ENCODE assay signal across 14 cellular contexts in genomic region chr15:28132524-28133275, GRCh38. TPM values are rescaled to one million over a fixed set of nuclear protein-coding genes. Genes with fewer than 3 reads are reported as not detected.
A peak's percentile ranks its signal among the peaks of the same experiment; 100 is the strongest.
DNase-seq lines count a peak whose midpoint lies in the region; ATAC-seq and TF ChIP-seq lines count a peak whose summit lies in the region.
"Had no signal": no experiment of that assay in that cellular context is flagged by ENCODE, and none has a peak within 500 bp of the region (broad histone marks: within the 10 kb centered on the region; RNA-seq: fewer than 3 reads in every experiment).

No MANE protein-coding gene starts in this region.

- peak overlapping the region; percentile 32 for H3K27ac Mint-ChIP-seq in activated CD8-positive, alpha-beta T cell treated with anti-CD3 and anti-CD28 coated beads, Interleukin-2, amount 10 ng/mL, durations not matched to agents 7 days and 5 days
- H3K27ac Mint-ChIP-seq in activated CD8-positive, alpha-beta T cell treated with anti-CD3 and anti-CD28 coated beads for 36 hours: no peak overlapping the region

- H3K9me3 Mint-ChIP-seq in activated CD8-positive, alpha-beta T cell treated with anti-CD3 and anti-CD28 coated beads, Interleukin-2, amount 10 ng/mL, durations not matched to agents 7 days and 5 days (ENCODE audit: insufficient read depth): no peaks in the 10 kb centered on the region
- H3K9me3 Mint-ChIP-seq in activated CD8-positive, alpha-beta T cell treated with anti-CD3 and anti-CD28 coated beads for 36 hours: no peaks in the 10 kb centered on the region
- H3K9me3 Mint-ChIP-seq: neural crest cell had no signal

- H3K4me1 Mint-ChIP-seq in activated CD8-positive, alpha-beta T cell treated with anti-CD3 and anti-CD28 coated beads, Interleukin-2, amount 10 ng/mL, durations not matched to agents 7 days and 5 days (ENCODE audit: low read depth): peaks cover 30% of the 10 kb centered on the region
- H3K4me1 Mint-ChIP-seq in activated CD8-positive, alpha-beta T cell treated with anti-CD3 and anti-CD28 coated beads for 36 hours (ENCODE audit: low read depth): peaks cover 12% of the 10 kb centered on the region
- H3K4me1 Mint-ChIP-seq: neural crest cell had no signal

- no peak for ATAC-seq in activated CD8-positive, alpha-beta T cell treated with anti-CD3 and anti-CD28 coated beads, Interleukin-2, amount 10 ng/mL, durations not matched to agents 7 days and 5 days
- ATAC-seq in activated CD8-positive, alpha-beta T cell treated with anti-CD3 and anti-CD28 coated beads for 36 hours: no peak
- ATAC-seq in SK-N-SH treated with all-trans-retinoic acid at 6 μM for 48 hours (peak; percentile 71), GM19328 (IDR thresholded peaks at IDR 0.05; ENCODE audit: unreplicated experiment) (no peak)

- CTCF ChIA-PET in activated CD8-positive, alpha-beta T cell treated with anti-CD3 and anti-CD28 coated beads, Interleukin-2, amount 10 ng/mL, durations not matched to agents 7 days and 5 days (lab: Charles Lee): no interaction called here
- CTCF ChIA-PET in activated CD8-positive, alpha-beta T cell treated with anti-CD3 and anti-CD28 coated beads for 36 hours (lab: Charles Lee): interaction anchor here (2.0 kb wide), 1 partner anchor 8 kb away, joined by 5 read pairs; no protein-coding TSS in a partner anchor

- no peak for TF ChIP-seq CTCF in activated CD8-positive, alpha-beta T cell treated with anti-CD3 and anti-CD28 coated beads for 36 hours (IDR thresholded peaks at IDR 0.05)
- TF ChIP-seq CTCF in fibroblast of pulmonary artery (IDR thresholded peaks at IDR 0.05; ENCODE audit: low read length, missing control alignments): no peak

- no peak overlapping the region for H3K4me3 Mint-ChIP-seq in activated CD8-positive, alpha-beta T cell treated with anti-CD3 and anti-CD28 coated beads, Interleukin-2, amount 10 ng/mL, durations not matched to agents 7 days and 5 days
- no peak overlapping the region for H3K4me3 Mint-ChIP-seq in activated CD8-positive, alpha-beta T cell treated with anti-CD3 and anti-CD28 coated beads for 36 hours
- H3K4me3 Mint-ChIP-seq: neural crest cell had no signal

- intact Hi-C loops in activated CD8-positive, alpha-beta T cell treated with anti-CD3 and anti-CD28 coated beads for 36 hours (cut with micrococcal nuclease): no loop called here

- H3K4me3 ChIP-seq in fibroblast of pulmonary artery (replicated peaks; ENCODE audit: low read depth, low read length): no peak overlapping the region
- H3K4me3 ChIP-seq in skeletal muscle cell (ENCODE audit: low read depth, low read length): no peak overlapping the region
- H3K4me3 ChIP-seq: lung had no signal

- POLR2A ChIA-PET in activated CD8-positive, alpha-beta T cell treated with anti-CD3 and anti-CD28 coated beads, Interleukin-2, amount 10 ng/mL, durations not matched to agents 7 days and 5 days (lab: Charles Lee): no interaction called here
- POLR2A ChIA-PET in activated CD8-positive, alpha-beta T cell treated with anti-CD3 and anti-CD28 coated beads for 36 hours (lab: Charles Lee): no interaction called here

- peaks cover 19% of the 10 kb centered on the region for H3K36me3 Mint-ChIP-seq in activated CD8-positive, alpha-beta T cell treated with anti-CD3 and anti-CD28 coated beads, Interleukin-2, amount 10 ng/mL, durations not matched to agents 7 days and 5 days (ENCODE audit: low read depth)
- peaks cover 8% of the 10 kb centered on the region for H3K36me3 Mint-ChIP-seq in activated CD8-positive, alpha-beta T cell treated with anti-CD3 and anti-CD28 coated beads for 36 hours (ENCODE audit: low read depth)

- DNase-seq in activated CD8-positive, alpha-beta T cell treated with anti-CD3 and anti-CD28 coated beads, Interleukin-2, amount 10 ng/mL, durations not matched to agents 7 days and 5 days: no peak
- no peak for DNase-seq in activated CD8-positive, alpha-beta T cell treated with anti-CD3 and anti-CD28 coated beads for 36 hours
- DNase-seq in fibroblast of pulmonary artery (ENCODE audit: low read depth) (peak; percentile 29), skeletal muscle cell (ENCODE audit: low read depth) (peak; percentile 8), NOMO-1 treated with dmso at 0.1 percent for 144 hours (lab: John Stamatoyannopoulos, UW; ENCODE audit: unreplicated experiment) (no peak), NCI-H748 (lab: John Stamatoyannopoulos, UW; ENCODE audit: unreplicated experiment) (no peak)
- DNase-seq: erythroblast, NCI-H82, small intestine, T1000 had no signal

- H3K27me3 Mint-ChIP-seq in activated CD8-positive, alpha-beta T cell treated with anti-CD3 and anti-CD28 coated beads, Interleukin-2, amount 10 ng/mL, durations not matched to agents 7 days and 5 days (ENCODE audit: low read depth): no peaks in the 10 kb centered on the region
- H3K27me3 Mint-ChIP-seq in activated CD8-positive, alpha-beta T cell treated with anti-CD3 and anti-CD28 coated beads for 36 hours: no peaks in the 10 kb centered on the region

TF ChIP-seq in SK-N-SH treated with all-trans-retinoic acid at 6 μM for 48 hours, 23 proteins besides CTCF, POLR2A, EP300 and RAD21:
- no peak for TF ChIP-seq ZFP30 (CRISPR knock-in tag; IDR thresholded peaks at IDR 0.05)
- no peak for TF ChIP-seq ARNTL (CRISPR knock-in tag; IDR thresholded peaks at IDR 0.05; ENCODE audit: borderline replicate concordance, low read depth)
- no peak for TF ChIP-seq PPARA (CRISPR knock-in tag; IDR thresholded peaks at IDR 0.05; ENCODE audit: borderline replicate concordance)
- no peak for TF ChIP-seq CREB5 (CRISPR knock-in tag; IDR thresholded peaks at IDR 0.05; ENCODE audit: low read depth)
- TF ChIP-seq PATZ1 (CRISPR knock-in tag; IDR thresholded peaks at IDR 0.05; ENCODE audit: borderline replicate concordance): no peak
- no peak for TF ChIP-seq ZNF565 (CRISPR knock-in tag; conservative IDR thresholded peaks at IDR 0.05; ENCODE audit: low read depth)
- TF ChIP-seq GLIS3 (CRISPR knock-in tag; IDR thresholded peaks at IDR 0.05): no peak
- TF ChIP-seq OSR1 (CRISPR knock-in tag; IDR thresholded peaks at IDR 0.05): no peak
- no peak for TF ChIP-seq BACH2 (CRISPR knock-in tag; IDR thresholded peaks at IDR 0.05; ENCODE audit: borderline replicate concordance)

RNA-seq across cellular contexts. Expression of gene OCA2, which starts 33.6 kb away (rescaled TPM):
- total RNA-seq in activated CD8-positive, alpha-beta T cell treated with anti-CD3 and anti-CD28 coated beads, Interleukin-2, amount 10 ng/mL, durations not matched to agents 7 days and 5 days: not detected
- not detected for total RNA-seq in activated CD8-positive, alpha-beta T cell treated with anti-CD3 and anti-CD28 coated beads for 36 hours

Comparison
In these comparisons a context has a peak if more than half of its experiments do, and no peak if none do; other contexts are left out.
1. DNase-seq: peak in fibroblast of pulmonary artery (single experiment) and skeletal muscle cell (single experiment); none in activated CD8-positive, alpha-beta T cell treated with anti-CD3 and anti-CD28 coated beads, Interleukin-2, amount 10 ng/mL, durations not matched to agents 7 days and 5 days (single experiment), activated CD8-positive, alpha-beta T cell treated with anti-CD3 and anti-CD28 coated beads for 36 hours (single experiment), NOMO-1 treated with dmso at 0.1 percent for 144 hours (single experiment) and NCI-H748 (single experiment).